30 cellular contexts compared by ENCODE assay signal in the genomic region with DNA sequence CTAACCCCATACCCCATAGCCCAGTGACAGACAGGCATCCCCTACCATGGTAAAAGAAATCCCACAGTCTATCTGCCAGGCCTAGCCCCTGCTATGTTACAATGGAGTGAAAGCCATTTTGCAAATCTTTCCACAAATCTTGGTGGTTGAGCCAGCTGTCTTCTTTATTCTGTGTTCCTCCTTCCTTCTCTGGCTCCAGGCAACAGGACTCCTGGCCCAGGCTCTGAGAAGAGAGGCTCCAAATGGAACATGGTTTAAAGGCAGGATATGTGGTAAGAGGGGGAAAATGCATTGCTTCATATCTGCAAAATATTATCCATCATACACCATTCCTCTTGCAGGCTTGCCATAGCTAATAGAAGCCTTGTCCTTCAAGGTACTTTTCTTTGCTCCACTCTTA. TPM values are rescaled to one million over a fixed set of nuclear protein-coding genes. Genes with fewer than 3 reads are reported as not detected.
"Had no signal": no experiment of that assay in that cellular context is flagged by ENCODE, and none has a peak within 500 bp of the region (broad histone marks: within the 10 kb centered on the region; RNA-seq: fewer than 3 reads in every experiment).

No MANE protein-coding gene starts in this region.

- H3K4me3 Mint-ChIP-seq: activated CD4-positive, alpha-beta memory T cell treated with anti-CD3 and anti-CD28 coated beads for 36 hours; activated CD4-positive, alpha-beta T cell treated with anti-CD3 and anti-CD28 coated beads, Interleukin-2, amount 10 ng/mL, durations not matched to agents 24 days and 14 days; activated naive CD4-positive, alpha-beta T cell treated with anti-CD3 and anti-CD28 coated beads, Interleukin-2, amount 10 ng/mL, durations not matched to agents 7 days and 5 days; activated naive CD8-positive, alpha-beta T cell treated with anti-CD3 and anti-CD28 coated beads, Interleukin-2, amount 10 ng/mL, durations not matched to agents 7 days and 5 days; activated T-helper 1 cell treated with anti-CD3 and anti-CD28 coated beads, Interleukin-12 subunit alpha, Interleukin-12 subunit beta, Interleukin-2, Interleukin-4 antibody, amounts not matched to agents 30 ng/mL and 10 ng/mL and 1 ng/mL, durations not matched to agents 14 hours and 24 hours and 36 hours; mesothelial cell of epicardium; naive B cell; neural crest cell had no signal

- H3K27me3 ChIP-seq: colonic mucosa, dorsolateral prefrontal cortex, heart left ventricle, right atrium auricular region, upper lobe of left lung, vagina had no signal

- H3K9me3 Mint-ChIP-seq: activated CD4-positive, alpha-beta memory T cell treated with anti-CD3 and anti-CD28 coated beads for 36 hours; activated CD4-positive, alpha-beta T cell treated with anti-CD3 and anti-CD28 coated beads, Interleukin-2, amount 10 ng/mL, durations not matched to agents 24 days and 14 days; activated naive CD4-positive, alpha-beta T cell treated with anti-CD3 and anti-CD28 coated beads, Interleukin-2, amount 10 ng/mL, durations not matched to agents 7 days and 5 days; activated naive CD8-positive, alpha-beta T cell treated with anti-CD3 and anti-CD28 coated beads, Interleukin-2, amount 10 ng/mL, durations not matched to agents 7 days and 5 days; activated T-helper 1 cell treated with anti-CD3 and anti-CD28 coated beads, Interleukin-12 subunit alpha, Interleukin-12 subunit beta, Interleukin-2, Interleukin-4 antibody, amounts not matched to agents 30 ng/mL and 10 ng/mL and 1 ng/mL, durations not matched to agents 14 hours and 24 hours and 36 hours; mesothelial cell of epicardium; naive B cell; neural crest cell had no signal

- H3K36me3 ChIP-seq: colonic mucosa, right atrium auricular region, upper lobe of left lung, vagina had no signal

- H3K9me3 ChIP-seq: colonic mucosa, heart left ventricle, right atrium auricular region, upper lobe of left lung, vagina had no signal

- H3K79me2 ChIP-seq: parathyroid adenoma had no signal

- H2AFZ ChIP-seq: parathyroid adenoma had no signal

- H3K4me3 ChIP-seq: colonic mucosa, dorsolateral prefrontal cortex, heart left ventricle, right atrium auricular region, upper lobe of left lung, vagina had no signal

- DNase-seq: activated CD4-positive, alpha-beta memory T cell treated with anti-CD3 and anti-CD28 coated beads for 36 hours; activated CD4-positive, alpha-beta T cell treated with anti-CD3 and anti-CD28 coated beads, Interleukin-2, amount 10 ng/mL, durations not matched to agents 24 days and 14 days; activated CD8-positive, alpha-beta memory T cell treated with anti-CD3 and anti-CD28 coated beads, Interleukin-2, amount 50 U/mL, for 4 hours; activated gamma-delta T cell; activated naive CD4-positive, alpha-beta T cell treated with anti-CD3 and anti-CD28 coated beads, Interleukin-2, amount 10 ng/mL, durations not matched to agents 7 days and 5 days; activated naive CD8-positive, alpha-beta T cell treated with anti-CD3 and anti-CD28 coated beads, Interleukin-2, amount 10 ng/mL, durations not matched to agents 7 days and 5 days; activated T-cell treated with anti-CD3 and anti-CD28 coated beads, Interleukin-2, amount 50 U/mL, for 1 hour; cerebellar nuclear complex; colonic mucosa; dorsolateral prefrontal cortex; effector memory CD4-positive, alpha-beta T cell; heart left ventricle; naive B cell; nucleus accumbens; stimulated activated CD4-positive, alpha-beta T cell treated with anti-CD3 and anti-CD28 coated beads, Interleukin-2, amount 100 ng/mL, for 48 hours; stimulated activated naive CD4-positive, alpha-beta T cell treated with Interleukin-2 at 50 U/mL for 16 hours; T-helper 9 cell; upper lobe of left lung had no signal

- H3K9ac ChIP-seq: parathyroid adenoma had no signal

- H3K27ac Mint-ChIP-seq: activated CD4-positive, alpha-beta memory T cell treated with anti-CD3 and anti-CD28 coated beads for 36 hours; activated CD4-positive, alpha-beta T cell treated with anti-CD3 and anti-CD28 coated beads, Interleukin-2, amount 10 ng/mL, durations not matched to agents 24 days and 14 days; activated naive CD4-positive, alpha-beta T cell treated with anti-CD3 and anti-CD28 coated beads, Interleukin-2, amount 10 ng/mL, durations not matched to agents 7 days and 5 days; activated naive CD8-positive, alpha-beta T cell treated with anti-CD3 and anti-CD28 coated beads, Interleukin-2, amount 10 ng/mL, durations not matched to agents 7 days and 5 days; activated T-helper 1 cell treated with anti-CD3 and anti-CD28 coated beads, Interleukin-12 subunit alpha, Interleukin-12 subunit beta, Interleukin-2, Interleukin-4 antibody, amounts not matched to agents 30 ng/mL and 10 ng/mL and 1 ng/mL, durations not matched to agents 14 hours and 24 hours and 36 hours; mesothelial cell of epicardium had no signal

- ATAC-seq: activated CD4-positive, CD25-positive, alpha-beta regulatory T cell treated with anti-CD3 and anti-CD28 coated beads, Interleukin-2, amount 50 U/mL, for 24 hours; heart left ventricle had no signal

- H3K27ac ChIP-seq: colonic mucosa, parathyroid adenoma, upper lobe of left lung, vagina, VCaP had no signal

- H3K4me1 Mint-ChIP-seq: activated CD4-positive, alpha-beta T cell treated with anti-CD3 and anti-CD28 coated beads, Interleukin-2, amount 10 ng/mL, durations not matched to agents 24 days and 14 days; activated naive CD4-positive, alpha-beta T cell treated with anti-CD3 and anti-CD28 coated beads, Interleukin-2, amount 10 ng/mL, durations not matched to agents 7 days and 5 days; activated naive CD8-positive, alpha-beta T cell treated with anti-CD3 and anti-CD28 coated beads, Interleukin-2, amount 10 ng/mL, durations not matched to agents 7 days and 5 days; mesothelial cell of epicardium; naive B cell had no signal

- H3K36me3 Mint-ChIP-seq: activated CD4-positive, alpha-beta memory T cell treated with anti-CD3 and anti-CD28 coated beads for 36 hours; activated naive CD4-positive, alpha-beta T cell treated with anti-CD3 and anti-CD28 coated beads, Interleukin-2, amount 10 ng/mL, durations not matched to agents 7 days and 5 days; activated naive CD8-positive, alpha-beta T cell treated with anti-CD3 and anti-CD28 coated beads, Interleukin-2, amount 10 ng/mL, durations not matched to agents 7 days and 5 days; mesothelial cell of epicardium; naive B cell had no signal

- H3K4me1 ChIP-seq: colonic mucosa, parathyroid adenoma had no signal

RNA-seq across cellular contexts. Expression of a gene that starts 25.2 kb away (rescaled TPM):
- total RNA-seq: activated CD4-positive, alpha-beta memory T cell treated with anti-CD3 and anti-CD28 coated beads for 36 hours; activated CD4-positive, alpha-beta T cell treated with anti-CD3 and anti-CD28 coated beads, Interleukin-2, amount 10 ng/mL, durations not matched to agents 24 days and 14 days; activated CD8-positive, alpha-beta memory T cell treated with anti-CD3 and anti-CD28 coated beads for 36 hours; activated naive CD8-positive, alpha-beta T cell treated with anti-CD3 and anti-CD28 coated beads, Interleukin-2, amount 10 ng/mL, durations not matched to agents 7 days and 5 days; neural crest cell; pulmonary artery endothelial cell; SK-MEL-5; T-helper 1 cell treated with Interleukin-12 subunit alpha and Interleukin-12 subunit beta and Interleukin-4 antibody, amounts not matched to agents 30 ng/mL and 1 ng/mL, for 36 hours had no signal
